Comparison of ENCODE assay signal across 1 cellular context in genomic region chr4:20158195-20158594, GRCh38.
TF ChIP-seq lines count a peak whose summit lies in the region.

No MANE protein-coding gene starts in this region.

TF ChIP-seq in SK-N-SH, 30 proteins besides CTCF, POLR2A, EP300 and RAD21 (continued from another document):
- TF ChIP-seq REST (IDR thresholded peaks at IDR 0.05; ENCODE audit: low read depth, low read length) (no peak), USF2 (IDR thresholded peaks at IDR 0.05; ENCODE audit: borderline replicate concordance, low read depth, low read length) (no peak), NFIC (IDR thresholded peaks at IDR 0.05; ENCODE audit: borderline replicate concordance) (peak; percentile 43; the same call in 1 of the 2 replicates), RXRA (IDR thresholded peaks at IDR 0.05; ENCODE audit: borderline replicate concordance, low read depth) (no peak), PBX3 (IDR thresholded peaks at IDR 0.05) (peak; percentile 83), ZBTB33 (IDR thresholded peaks at IDR 0.05; ENCODE audit: borderline replicate concordance, low read depth) (no peak), FOXJ3 (CRISPR knock-in tag; IDR thresholded peaks at IDR 0.05) (no peak)
